9 cellular contexts compared by ENCODE assay signal in genomic region chr20:13458860-13459451, GRCh38.
DNase-seq lines count a peak whose midpoint lies in the region; ATAC-seq and TF ChIP-seq lines count a peak whose summit lies in the region.
"Had no signal": no experiment of that assay in that cellular context is flagged by ENCODE, and none has a peak within 500 bp of the region (broad histone marks: within the 10 kb centered on the region; RNA-seq: fewer than 3 reads in every experiment).

No MANE protein-coding gene starts in this region.

- POLR2A ChIA-PET in PC-9 (lab: Charles Lee; ENCODE audit: unreplicated experiment): no interaction called here

- ATAC-seq in GM19468 (IDR thresholded peaks at IDR 0.05; ENCODE audit: extremely low read depth, unreplicated experiment): peak; percentile 32
- peak; percentile 95 for ATAC-seq in HG03520 (IDR thresholded peaks at IDR 0.05; ENCODE audit: unreplicated experiment)
- ATAC-seq in psoas muscle: peak in 3 of 4 donors; percentile 49 to 68 (median 68)
- ATAC-seq in T-helper 17 cell: no peak

- DNase-seq in DMS 273 (lab: John Stamatoyannopoulos, UW; ENCODE audit: unreplicated experiment) (peak; percentile 57), DMS 273 treated with DMSO at 0.1 percent for 48 hours (lab: John Stamatoyannopoulos, UW) (no peak), PC-9 (peak in 1 of 2 experiments; percentile 4), fibroblast of mammary gland (ENCODE audit: low read depth) (peak; percentile 59), psoas muscle (no peak), T-helper 17 cell (no peak)

- no peaks in the 10 kb centered on the region for H3F3A ChIP-seq in PC-9 (ENCODE audit: insufficient read depth, low read depth)

- intact Hi-C loops in PC-9 (cut with micrococcal nuclease; ENCODE audit: unreplicated experiment): no loop called here
- intact Hi-C loops in psoas muscle (cut with DNase I): no loop called here

- H4K20me1 ChIP-seq in PC-9 (ENCODE audit: insufficient read depth): no peaks in the 10 kb centered on the region

- 70 to 86% (median 77%) methylated on average over 3 of the region's 3 CpGs for WGBS in psoas muscle, 3 donors

- H3K36me3 ChIP-seq in PC-9 (ENCODE audit: low read depth) (no peaks in the 10 kb centered on the region), psoas muscle (ENCODE audit: insufficient read depth in 1 of 2, low read depth in 1 of 2) (no peaks in the 10 kb centered on the region)

- no peak overlapping the region for H3K4me3 Mint-ChIP-seq in T-helper 17 cell
- H3K4me3 Mint-ChIP-seq: central memory CD8-positive, alpha-beta T cell had no signal

- TF ChIP-seq CTCF in PC-9 (conservative IDR thresholded peaks at IDR 0.05) (peak; percentile 79), fibroblast of mammary gland (conservative IDR thresholded peaks at IDR 0.05; ENCODE audit: control insufficient read depth, insufficient read depth, low read depth, low read length) (peak; percentile 95), psoas muscle (IDR thresholded peaks at IDR 0.05) (peak; percentile 59)

- no peaks in the 10 kb centered on the region for H3K79me2 ChIP-seq in PC-9 (ENCODE audit: low read depth)

- H3K27ac Mint-ChIP-seq in T-helper 17 cell: no peak overlapping the region

- H3K27ac ChIP-seq in PC-9 (no peak overlapping the region), psoas muscle (no peak overlapping the region)

- BruUV-seq in PC-9 (replicated peaks; lab: Mats Ljungman, UMichigan): no TSS peak

- H3K27me3 ChIP-seq in PC-9 (ENCODE audit: insufficient read depth, low read depth) (no peaks in the 10 kb centered on the region), psoas muscle (ENCODE audit: insufficient read depth in 3 of 3, low read length in 2 of 3) (no peaks in the 10 kb centered on the region)

- CTCF ChIA-PET in PC-9 (lab: Charles Lee): no interaction called here

- H3K9me2 ChIP-seq in PC-9 (ENCODE audit: insufficient read depth): no peaks in the 10 kb centered on the region

- H3K4me1 ChIP-seq in PC-9 (replicated peaks; ENCODE audit: insufficient read depth): no peaks in the 10 kb centered on the region
- H3K4me1 ChIP-seq in psoas muscle: no peaks in the 10 kb centered on the region

- H2AFZ ChIP-seq in PC-9: no peak overlapping the region

- no peaks in the 10 kb centered on the region for H3K4me1 Mint-ChIP-seq in T-helper 17 cell
- H3K4me1 Mint-ChIP-seq: central memory CD8-positive, alpha-beta T cell had no signal

- H3K27me3 Mint-ChIP-seq in T-helper 17 cell: no peaks in the 10 kb centered on the region
- H3K27me3 Mint-ChIP-seq: central memory CD8-positive, alpha-beta T cell had no signal

- no peak overlapping the region for H3K4me2 ChIP-seq in PC-9

- no peaks in the 10 kb centered on the region for H3K36me3 Mint-ChIP-seq in T-helper 17 cell (ENCODE audit: low read depth)

- no peak overlapping the region for H3K4me3 ChIP-seq in PC-9
- H3K4me3 ChIP-seq in fibroblast of mammary gland (ENCODE audit: control insufficient read depth, low read depth, low read length): no peak overlapping the region
- H3K4me3 ChIP-seq in psoas muscle: no peak overlapping the region

- no peaks in the 10 kb centered on the region for H3K9me3 ChIP-seq in PC-9 (ENCODE audit: insufficient read depth, low read depth)
- no peaks in the 10 kb centered on the region for H3K9me3 ChIP-seq in psoas muscle
- no peaks in the 10 kb centered on the region for H3K9me3 ChIP-seq in T-helper 17 cell (ENCODE audit: control insufficient read depth, low read length, poor library complexity, severe bottlenecking)

Comparison
In these comparisons a context has a peak if more than half of its experiments do, and no peak if none do; other contexts are left out.
1. DNase-seq: peak in DMS 273 (single experiment) and fibroblast of mammary gland (single experiment); none in DMS 273 treated with DMSO at 0.1 percent for 48 hours (single experiment), psoas muscle (0 of 2) and T-helper 17 cell (0 of 3).
2. Peak in every context shown above with its lines, with median percentiles within 50 percentile points of each other: CTCF ChIP-seq.